In genomic region chr10:79084012-79084971, GRCh38 we compare ENCODE assay signal across 8 cellular contexts. TPM values are rescaled to one million over a fixed set of nuclear protein-coding genes. Genes with fewer than 3 reads are reported as not detected.
A peak's percentile ranks its signal among the peaks of the same experiment; 100 is the strongest.
DNase-seq lines count a peak whose midpoint lies in the region; ATAC-seq, FAIRE-seq and TF ChIP-seq lines count a peak whose summit lies in the region.

No MANE protein-coding gene starts in this region.

- peak in 1 of 2 experiments; percentile 78; a peak in 2 of 4 replicates for TF ChIP-seq EP300 in HepG2 (IDR thresholded peaks at IDR 0.05; ENCODE audit: low read depth in 2 of 2, low read length in 2 of 2)
- no peak for TF ChIP-seq EP300 in HepG2 (CRISPR knock-in tag; IDR thresholded peaks at IDR 0.05; ENCODE audit: borderline replicate concordance)
- TF ChIP-seq EP300 in suprapubic skin (IDR thresholded peaks at IDR 0.05): no peak

- TSS peak; percentile 32 for BruUV-seq in Panc1 (replicated peaks; lab: Mats Ljungman, UMichigan)
- BruUV-seq in HepG2 (replicated peaks; lab: Mats Ljungman, UMichigan): no TSS peak

- ATAC-seq in Panc1: no peak
- peak; percentile 78 for ATAC-seq in HepG2
- no peak for ATAC-seq in GM21619 (IDR thresholded peaks at IDR 0.05; ENCODE audit: unreplicated experiment)
- no peak for ATAC-seq in HG02973 (IDR thresholded peaks at IDR 0.05; ENCODE audit: unreplicated experiment)

- TF ChIP-seq CTCF in Panc1 (IDR thresholded peaks at IDR 0.05): no peak
- TF ChIP-seq CTCF in coronary artery (IDR thresholded peaks at IDR 0.05): no peak
- TF ChIP-seq CTCF in HepG2 (CRISPR knock-in tag; IDR thresholded peaks at IDR 0.05): no peak
- TF ChIP-seq CTCF in suprapubic skin (IDR thresholded peaks at IDR 0.05): no peak

- H4K20me1 ChIP-seq in HepG2 (ENCODE audit: insufficient read depth, low read length): peaks cover 92% of the 10 kb centered on the region

- no peak overlapping the region for H2AFZ ChIP-seq in HepG2 (ENCODE audit: low read length)

- no peaks in the 10 kb centered on the region for H3K9me3 ChIP-seq in Panc1 (ENCODE audit: control insufficient read depth, insufficient read depth, low read depth, low read length)
- no peaks in the 10 kb centered on the region for H3K9me3 ChIP-seq in HepG2 (ENCODE audit: low read length)
- no peaks in the 10 kb centered on the region for H3K9me3 ChIP-seq in suprapubic skin

- TF ChIP-seq RAD21 in HepG2 (CRISPR knock-in tag; IDR thresholded peaks at IDR 0.05): no peak

- H3K36me3 ChIP-seq in Panc1 (ENCODE audit: control insufficient read depth, insufficient read depth, low read length): no peaks in the 10 kb centered on the region
- H3K36me3 ChIP-seq in HepG2 (replicated peaks in 1 of 2; ENCODE audit: control insufficient read depth in 1 of 2, insufficient read depth in 2 of 2, low read length in 2 of 2): peaks cover 10 to 44% of the 10 kb centered on the region in 2 experiments; a peak in 4 of 5 replicates
- no peaks in the 10 kb centered on the region for H3K36me3 ChIP-seq in suprapubic skin

- H3K4me2 ChIP-seq in HepG2 (ENCODE audit: low read depth, low read length): peak overlapping the region; percentile 63

- H3K4me1 ChIP-seq in Panc1 (ENCODE audit: control insufficient read depth, insufficient read depth, low read length) (peaks cover 100% of the 10 kb centered on the region), HepG2 (ENCODE audit: insufficient read depth, low read length) (peaks cover 100% of the 10 kb centered on the region), suprapubic skin (peaks cover 99% of the 10 kb centered on the region)

- intact Hi-C loops in Panc1 (cut with micrococcal nuclease; ENCODE audit: unreplicated experiment) (no loop called here), HepG2 (cut with micrococcal nuclease; ENCODE audit: unreplicated experiment) (no loop called here)

- H3K27me3 ChIP-seq in Panc1 (ENCODE audit: control insufficient read depth, insufficient read depth, low read length) (no peaks in the 10 kb centered on the region), HepG2 (ENCODE audit: control insufficient read depth in 1 of 2, insufficient read depth in 2 of 2, low read length in 2 of 2) (no peaks in the 10 kb centered on the region), suprapubic skin (no peaks in the 10 kb centered on the region)

- CTCF ChIA-PET in Panc1 (lab: Charles Lee) (no interaction called here), HepG2 (lab: Yijun Ruan, JAX; ENCODE audit: low intra/inter-chr PET ratio, low total read pairs) (no interaction called here)

- H3K4me3 ChIP-seq in Panc1 (ENCODE audit: low read depth in 2 of 2, low read length in 2 of 2): no peak overlapping the region
- H3K4me3 ChIP-seq in coronary artery: peak overlapping the region; percentile 26
- H3K4me3 ChIP-seq in HepG2 (replicated peaks in 1 of 3; ENCODE audit: insufficient read depth in 1 of 3, low read depth in 2 of 3, low read length in 3 of 3): peak overlapping the region in 1 of 3 experiments; percentile 34; a peak in 1 of 6 replicates
- H3K4me3 ChIP-seq in suprapubic skin: no peak overlapping the region

- 51% methylated on average over 9 of the region's 9 CpGs for WGBS in HepG2 (ENCODE audit: low lambda C conversion rate)
- 53% methylated on average over 9 of the region's 9 CpGs for WGBS in suprapubic skin

- peak; percentile 8 for FAIRE-seq in GM19239 (lab: Jason Lieb, UNC)
- FAIRE-seq in HepG2 (lab: Jason Lieb, UNC): peak; percentile 97

- H3K27ac ChIP-seq in Panc1 (ENCODE audit: low read length): peak overlapping the region; percentile 51
- peak overlapping the region; percentile 48 to 83 for H3K27ac ChIP-seq in coronary artery
- peak overlapping the region; percentile 84 for H3K27ac ChIP-seq in HepG2 (ENCODE audit: extremely low read length, insufficient read depth, low read length)
- peak overlapping the region; percentile 84 for H3K27ac ChIP-seq in suprapubic skin

- no peak for TF ChIP-seq POLR2A in HepG2 (IDR thresholded peaks at IDR 0.05; ENCODE audit: insufficient read depth in 1 of 2, low read depth in 2 of 2, low read length in 2 of 2)
- TF ChIP-seq POLR2A in suprapubic skin (IDR thresholded peaks at IDR 0.05): no peak

- in situ Hi-C loops in Panc1 (cut with HindIII; ENCODE audit: low pct_unique_long_range_greater_than_20kb, low sequenced_read_pairs): no loop called here
- in situ Hi-C loops in HepG2 (cut with HindIII; ENCODE audit: extremely low pct_ligation_motif_present, low pct_unique_long_range_greater_than_20kb): loop anchor here (25.0 kb wide), 1 partner anchor 103 kb away; no protein-coding TSS in a partner anchor

- H3K79me2 ChIP-seq in HepG2 (ENCODE audit: insufficient read depth, low read length): peaks cover 99% of the 10 kb centered on the region

- POLR2A ChIA-PET in Panc1 (lab: Charles Lee): interaction anchor here (0.6 kb wide), 1 partner anchor 1124 kb away, joined by 5 read pairs; no protein-coding TSS in a partner anchor
- POLR2A ChIA-PET in HepG2 (lab: Yijun Ruan, JAX): interaction anchor here (1.2 to 3.0 kb wide), 3 partner anchors 9 to 111 kb away, joined by 3 to 8 read pairs (median 7); no protein-coding TSS in a partner anchor

- DNase-seq in A172 (ENCODE audit: low spot score) (peak; percentile 73), GM19239 (ENCODE audit: insufficient read length, low spot score) (no peak), Panc1 (ENCODE audit: low read depth, low spot score) (no peak), coronary artery (ENCODE audit: low spot score) (peak; percentile 92), HepG2 (ENCODE audit: low spot score) (peak; percentile 93), suprapubic skin (ENCODE audit: low spot score in 2 of 2) (peak; percentile 95 to 98)

- H3K9ac ChIP-seq in HepG2 (ENCODE audit: insufficient read depth, low read depth, low read length): peak overlapping the region; percentile 64

TF ChIP-seq in HepG2, 621 proteins besides CTCF, POLR2A, EP300 and RAD21 (continues in another document):
- TF ChIP-seq ZNF766 (CRISPR knock-in tag; IDR thresholded peaks at IDR 0.05; ENCODE audit: borderline replicate concordance) (no peak), ZNF747 (CRISPR knock-in tag; IDR thresholded peaks at IDR 0.05; ENCODE audit: borderline replicate concordance) (no peak), ZNF143 (CRISPR knock-in tag; IDR thresholded peaks at IDR 0.05) (no peak), RORA (CRISPR knock-in tag; IDR thresholded peaks at IDR 0.05) (no peak), AGO1 (IDR thresholded peaks at IDR 0.05; ENCODE audit: low read depth, low read length, poor library complexity, severe bottlenecking) (no peak), RCOR2 (CRISPR knock-in tag; IDR thresholded peaks at IDR 0.05) (peak; percentile 82), IKZF5 (CRISPR knock-in tag; IDR thresholded peaks at IDR 0.05) (peak; percentile 52; the same call in 1 of the 2 replicates), TSC22D2 (CRISPR knock-in tag; IDR thresholded peaks at IDR 0.05; ENCODE audit: borderline replicate concordance) (no peak), ZNF660 (CRISPR knock-in tag; IDR thresholded peaks at IDR 0.05; ENCODE audit: borderline replicate concordance, low read depth) (no peak), NR2F1 (CRISPR knock-in tag; IDR thresholded peaks at IDR 0.05) (peak; percentile 86 to 93), SP4 (CRISPR knock-in tag; IDR thresholded peaks at IDR 0.05) (0 out of 2 replicates have a peak, but pooled peaks have one; percentile 30)

RNA-seq across cellular contexts. Expression of gene ZMIZ1, which starts 15.5 kb away (rescaled TPM):
- 15.4 and 16.6 TPM in 2 replicates for total RNA-seq in A172 (2014; rRNA removed; shearing (Covaris generic))
- 34.2 TPM for total RNA-seq in Panc1 (2021; ENCODE audit: unreplicated experiment)
- polyA plus RNA-seq in Panc1 (2012; ENCODE audit: insufficient read length): 29.1 TPM
- total RNA-seq in HepG2 (2016; rRNA removed; fragmentation: Illumina TruSeq; extraction: Trizol): 5.3 and 11.0 TPM in 2 replicates
- 2.3 and 2.6 TPM in 2 replicates for total RNA-seq in HepG2 (2016; cell fraction: cytosol; rRNA removed; fragmentation: Illumina TruSeq; extraction: Trizol; ENCODE audit: low read depth)
- 5.2 and 10.5 TPM in 2 replicates for total RNA-seq in HepG2 (2016; cell fraction: insoluble cytoplasmic fraction; rRNA removed; fragmentation: Illumina TruSeq; extraction: Trizol)
- 7.0 and 7.7 TPM in 2 replicates for total RNA-seq in HepG2 (2016; cell fraction: membrane; rRNA removed; fragmentation: Illumina TruSeq; extraction: Trizol)
- 9.9 and 13.1 TPM in 2 replicates for total RNA-seq in HepG2 (2016; cell fraction: nucleus; rRNA removed; fragmentation: Illumina TruSeq; extraction: Trizol)
- polyA plus RNA-seq in HepG2 (2011; rRNA removed): 8.8 and 10.2 TPM in 2 replicates
- 7.4 TPM in 2 replicates for polyA plus RNA-seq in HepG2 (2011; cell fraction: cytosol; rRNA removed)
- polyA plus RNA-seq in HepG2 (2011; cell fraction: nucleus; rRNA removed): 42.1 and 46.0 TPM in 2 replicates
- polyA plus RNA-seq in HepG2 (2012): 22.4 and 32.5 TPM in 2 replicates
- polyA plus RNA-seq in HepG2 (2016; cell fraction: cytosol; fragmentation: Illumina TruSeq; extraction: Trizol; ENCODE audit: low read depth): 0.69 and 1.1 TPM in 2 replicates
- polyA plus RNA-seq in HepG2 (2016; cell fraction: insoluble cytoplasmic fraction; fragmentation: Illumina TruSeq; extraction: Trizol; ENCODE audit: low read depth): 16.0 and 20.6 TPM in 2 replicates
- 2.4 and 3.8 TPM in 2 replicates for polyA plus RNA-seq in HepG2 (2016; cell fraction: membrane; fragmentation: Illumina TruSeq; extraction: Trizol; ENCODE audit: low read depth)
- polyA plus RNA-seq in HepG2 (2016; cell fraction: nucleus; fragmentation: Illumina TruSeq; extraction: Trizol; ENCODE audit: insufficient read depth, low read depth): 25.8 and 26.9 TPM in 2 replicates
- polyA minus RNA-seq in HepG2 (2011; rRNA and poly(A)+ RNA removed; ENCODE audit: low replicate concordance): 7.8 and 28.6 TPM in 2 replicates
- 19.5 and 20.1 TPM in 2 replicates for polyA minus RNA-seq in HepG2 (2011; cell fraction: cytosol; rRNA and poly(A)+ RNA removed)
- polyA minus RNA-seq in HepG2 (2011; cell fraction: nucleus; rRNA and poly(A)+ RNA removed): 27.4 and 29.2 TPM in 2 replicates
- total RNA-seq in suprapubic skin: 100 to 1,000 TPM in 1 of 4 donors, 10 to 100 TPM in 3; 71.9 to 104 (median 79.5) TPM

Comparison
In these comparisons a context has a peak if more than half of its experiments do, and no peak if none do; other contexts are left out.
1. DNase-seq: peak in A172 (single experiment), coronary artery (single experiment), HepG2 (single experiment) and suprapubic skin (2 of 2); none in GM19239 (single experiment) and Panc1 (single experiment).
2. Peak in every context shown above with its lines, with median percentiles within 50 percentile points of each other: H3K27ac ChIP-seq.